7 cellular contexts compared by ENCODE assay signal in genomic region chr1:11925196-11925937, GRCh38. TPM values are rescaled to one million over a fixed set of nuclear protein-coding genes. Genes with fewer than 3 reads are reported as not detected.
A peak's percentile ranks its signal among the peaks of the same experiment; 100 is the strongest.
DNase-seq lines count a peak whose midpoint lies in the region; ATAC-seq, FAIRE-seq and TF ChIP-seq lines count a peak whose summit lies in the region.
"Not testable (repeated sequence)": the region's sequence is repeated elsewhere in the genome, so short reads cannot be mapped to it uniquely, and the experiment has no call there.

No MANE protein-coding gene starts in this region.

- H4K91ac ChIP-seq in H1 (replicated peaks; ENCODE audit: insufficient read length, low read length) = not testable (repeated sequence)

- H3K27ac Mint-ChIP-seq in activated T-cell treated with anti-CD3 and anti-CD28 coated beads, Interleukin-2, amount 50 U/mL, for 24 hours = peak overlapping the region; percentile 88
- H3K27ac Mint-ChIP-seq in progenitor cell of endocrine pancreas = not testable (repeated sequence)

- H2BK120ac ChIP-seq in H1 (replicated peaks; ENCODE audit: low read depth, low read length) = not testable (repeated sequence)

- H3K9ac ChIP-seq in H1 (replicated peaks in 1 of 4; ENCODE audit: extremely low read depth in 1 of 4, low read depth in 3 of 4, low read length in 3 of 4) = peak overlapping the region in 2 of 4 experiments; percentile 51 to 59; a peak in 3 of 7 replicates

- H3K4me3 ChIP-seq in MG63 = peak overlapping the region; percentile 52
- H3K4me3 ChIP-seq in H1 (ENCODE audit: extremely low read depth in 1 of 4, insufficient read depth in 2 of 4, low read depth in 3 of 4, low read length in 4 of 4) = peak overlapping the region; percentile 45 to 53 (median 48)

- H3K36me3 ChIP-seq in MG63 (peaks cover 30% of the 10 kb centered on the region), H1 (ENCODE audit: control insufficient read depth in 2 of 4, insufficient read depth in 4 of 4, low read length in 3 of 4) (peaks cover 5 to 18% (median 14%) of the 10 kb centered on the region in 4 experiments; a peak in 5 of 8 replicates)

- H3K4me1 Mint-ChIP-seq in activated T-cell treated with anti-CD3 and anti-CD28 coated beads, Interleukin-2, amount 50 U/mL, for 24 hours (ENCODE audit: low read depth) = peaks cover 38% of the 10 kb centered on the region
- peaks cover 14% of the 10 kb centered on the region for H3K4me1 Mint-ChIP-seq in progenitor cell of endocrine pancreas (ENCODE audit: low read depth)

- not testable (repeated sequence) for H2BK20ac ChIP-seq in H1 (ENCODE audit: low read length)

- not testable (repeated sequence) for H3K27ac ChIP-seq in H1 (ENCODE audit: low read depth, low read length)

- FAIRE-seq in H1 (lab: Jason Lieb, UNC) = not testable (repeated sequence)

- H2BK12ac ChIP-seq in H1 (ENCODE audit: low read depth, low read length) = not testable (repeated sequence)

- peak; percentile 7 for ATAC-seq in GM18520 (IDR thresholded peaks at IDR 0.05; ENCODE audit: unreplicated experiment)
- ATAC-seq in HG02759 (IDR thresholded peaks at IDR 0.05; ENCODE audit: unreplicated experiment) = peak; percentile 20
- ATAC-seq in left lobe of liver = peak; percentile 66

- not testable (repeated sequence) for H3K27me3 Mint-ChIP-seq in activated T-cell treated with anti-CD3 and anti-CD28 coated beads, Interleukin-2, amount 50 U/mL, for 24 hours; progenitor cell of endocrine pancreas

- H3K4me1 ChIP-seq in H1 (replicated peaks in 1 of 4; ENCODE audit: control insufficient read depth in 3 of 4, insufficient read depth in 4 of 4, low read length in 3 of 4) = not testable (repeated sequence)

- H3K9me3 Mint-ChIP-seq in activated T-cell treated with anti-CD3 and anti-CD28 coated beads, Interleukin-2, amount 50 U/mL, for 24 hours; progenitor cell of endocrine pancreas (ENCODE audit: low read depth): not testable (repeated sequence)

- not testable (repeated sequence) for H3K23ac ChIP-seq in H1 (ENCODE audit: insufficient read length)

- not testable (repeated sequence) for DNase-seq in MG63; H1 (ENCODE audit: low read depth in 1 of 2, low spot score in 2 of 2); left lobe of liver (ENCODE audit: low spot score); progenitor cell of endocrine pancreas (ENCODE audit: low spot score, unreplicated experiment)
- peak; percentile 43 for DNase-seq in activated T-cell treated with anti-CD3 and anti-CD28 coated beads, Interleukin-2, amount 50 U/mL, for 24 hours

- not testable (repeated sequence) for H3K9me3 ChIP-seq in MG63; H1 (ENCODE audit: insufficient read depth in 2 of 2, low read depth in 1 of 2, low read length in 1 of 2)

- not testable (repeated sequence) for H3K27me3 ChIP-seq in MG63; H1 (replicated peaks in 1 of 4; ENCODE audit: control insufficient read depth in 3 of 4, extremely low read depth in 1 of 4, insufficient read depth in 3 of 4, low read length in 3 of 4)

- H3K4ac ChIP-seq in H1 (replicated peaks; ENCODE audit: insufficient read length, low read depth, low read length) = not testable (repeated sequence)

- H3K23me2 ChIP-seq in H1 (ENCODE audit: low read depth, low read length) = not testable (repeated sequence)

- CTCF ChIA-PET in H1 (lab: Charles Lee; ENCODE audit: partially characterized antibody) = interaction anchor here (0.9 kb wide), 1 partner anchor 41 kb away, joined by 3 read pairs; no protein-coding TSS in a partner anchor

- not testable (repeated sequence) for H3K14ac ChIP-seq in H1 (ENCODE audit: insufficient read length)

- H3K18ac ChIP-seq in H1 (ENCODE audit: extremely low read depth, low read length) = not testable (repeated sequence)

- peaks cover 14% of the 10 kb centered on the region for H3K79me1 ChIP-seq in H1 (ENCODE audit: low read depth, low read length)

- not testable (repeated sequence) for TF ChIP-seq POLR2A in H1 (IDR thresholded peaks at IDR 0.05; ENCODE audit: control extremely low read depth in 1 of 2, low read depth in 2 of 2, low read length in 2 of 2)

- peaks cover 42% of the 10 kb centered on the region for H3K36me3 Mint-ChIP-seq in activated T-cell treated with anti-CD3 and anti-CD28 coated beads, Interleukin-2, amount 50 U/mL, for 24 hours (ENCODE audit: low read depth)
- H3K36me3 Mint-ChIP-seq in progenitor cell of endocrine pancreas (ENCODE audit: insufficient read depth) = not testable (repeated sequence)

- H2BK15ac ChIP-seq in H1 (ENCODE audit: low read length) = not testable (repeated sequence)

- not testable (repeated sequence) for H2AFZ ChIP-seq in H1 (ENCODE audit: low read length)

- POLR2A ChIA-PET in H1 (lab: Charles Lee; ENCODE audit: partially characterized antibody) = interaction anchor here (1.2 to 2.2 kb wide), 5 partner anchors 10 to 97 kb away, joined by 3 to 56 read pairs (median 6); partner anchors contain the start of genes MFN2 and PLOD1

- H3K79me2 ChIP-seq in H1 (ENCODE audit: control insufficient read depth in 1 of 2, insufficient read depth in 2 of 2, low read length in 2 of 2) = peaks cover 4 to 23% of the 10 kb centered on the region in 2 experiments; a peak in 3 of 4 replicates

- not testable (repeated sequence) for H2AK5ac ChIP-seq in H1 (ENCODE audit: low read depth, low read length)

- H4K20me1 ChIP-seq in H1 (replicated peaks in 1 of 2; ENCODE audit: control insufficient read depth in 1 of 2, insufficient read depth in 2 of 2, low read length in 2 of 2) = peaks cover 6 to 16% of the 10 kb centered on the region in 2 experiments

- TF ChIP-seq CTCF in H1 (IDR thresholded peaks at IDR 0.05; ENCODE audit: control extremely low read depth in 1 of 3, insufficient read depth in 1 of 3, low read depth in 1 of 3, low read length in 3 of 3); progenitor cell of endocrine pancreas (IDR thresholded peaks at IDR 0.05; ENCODE audit: unreplicated experiment): not testable (repeated sequence)

- H4K8ac ChIP-seq in H1 (ENCODE audit: extremely low read depth, insufficient read depth, low read length) = not testable (repeated sequence)

- H4K5ac ChIP-seq in H1 (ENCODE audit: insufficient read length, low read depth, low read length) = not testable (repeated sequence)

- peak overlapping the region; percentile 85 for H3K4me3 Mint-ChIP-seq in activated T-cell treated with anti-CD3 and anti-CD28 coated beads, Interleukin-2, amount 50 U/mL, for 24 hours
- peak overlapping the region; percentile 81 for H3K4me3 Mint-ChIP-seq in progenitor cell of endocrine pancreas (ENCODE audit: low read depth)

- TF ChIP-seq EP300 in H1 (IDR thresholded peaks at IDR 0.05; ENCODE audit: borderline replicate concordance in 1 of 2, low read depth in 2 of 2, low read length in 2 of 2) = not testable (repeated sequence)

- 21% methylated on average over 24 of the region's 54 CpGs; no CpG with 5 or more reads in 1 of the 2 experiments for WGBS in H1 (ENCODE audit: extremely low coverage in 1 of 2, insufficient coverage in 1 of 2, insufficient read length in 1 of 2, insufficient replicate concordance in 2 of 2, low coverage in 1 of 2, low lambda C conversion rate in 2 of 2, missing lambda C conversion rate in 1 of 2), 2 experiments

- H3K56ac ChIP-seq in H1 (replicated peaks; ENCODE audit: insufficient read length, low read depth, low read length) = not testable (repeated sequence)

- not testable (repeated sequence) for TF ChIP-seq RAD21 in H1 (IDR thresholded peaks at IDR 0.05 in 1 of 2, conservative IDR thresholded peaks at IDR 0.05 in 1 of 2; ENCODE audit: low read depth in 2 of 2, low read length in 2 of 2)

- not testable (repeated sequence) for H2BK5ac ChIP-seq in H1 (ENCODE audit: low read depth, low read length)

- peak overlapping the region; percentile 73 to 79 for H3K4me2 ChIP-seq in H1 (ENCODE audit: insufficient read depth in 1 of 2, low read depth in 2 of 2, low read length in 2 of 2)

RNA-seq across cellular contexts. Expression of gene KIAA2013, which starts 0.9 kb away (rescaled TPM):
- total RNA-seq in MG63 (2014; rRNA removed; shearing (Covaris generic); ENCODE audit: low replicate concordance) = 43.8 and 57.2 TPM in 2 replicates
- total RNA-seq in H1 (2021; fragmentation: NEBNext Ultra II Directional; extraction: Animal tissue kit (Norgen Biotek cat#: 25700)) = 37.9 and 38.8 TPM in 2 replicates
- polyA plus RNA-seq in H1 (2011; rRNA removed) = 114 and 120 TPM in 2 replicates
- polyA plus RNA-seq in H1 (2011; cell fraction: cytosol; rRNA removed) = 76.1 TPM
- polyA plus RNA-seq in H1 (2011; cell fraction: nucleus; rRNA removed) = 74.5 TPM
- 19.4 to 35.8 TPM (median 34.2 TPM) in 4 replicates for polyA plus RNA-seq in H1 (2012, experiment 1 of 2)
- 38.0 TPM for polyA plus RNA-seq in H1 (2012, experiment 2 of 2)
- 43.1 TPM for polyA plus RNA-seq in H1 (2013, experiment 1 of 2)
- polyA plus RNA-seq in H1 (2013, experiment 2 of 2) = 43.5 TPM
- polyA minus RNA-seq in H1 (2011; rRNA and poly(A)+ RNA removed) = 28.4 and 31.5 TPM in 2 replicates
- polyA minus RNA-seq in H1 (2011; cell fraction: cytosol; rRNA and poly(A)+ RNA removed) = 36.6 TPM
- 25.4 TPM for polyA minus RNA-seq in H1 (2011; cell fraction: nucleus; rRNA and poly(A)+ RNA removed)
- total RNA-seq in left lobe of liver (50.9 TPM), progenitor cell of endocrine pancreas (36.6 and 37.5 TPM in 2 replicates)

RNA-seq across cellular contexts. Expression of gene PLOD1, which starts 9.2 kb away (rescaled TPM):
- 124 and 169 TPM in 2 replicates for total RNA-seq in MG63 (2014; rRNA removed; shearing (Covaris generic); ENCODE audit: low replicate concordance)
- total RNA-seq in H1 (2021; fragmentation: NEBNext Ultra II Directional; extraction: Animal tissue kit (Norgen Biotek cat#: 25700)) = 44.9 and 53.4 TPM in 2 replicates
- 51.8 and 68.5 TPM in 2 replicates for polyA plus RNA-seq in H1 (2011; rRNA removed)
- polyA plus RNA-seq in H1 (2011; cell fraction: cytosol; rRNA removed) = 54.5 TPM
- polyA plus RNA-seq in H1 (2011; cell fraction: nucleus; rRNA removed) = 96.5 TPM
- polyA plus RNA-seq in H1 (2012, experiment 1 of 2) = 46.1 to 58.1 TPM (median 50.2 TPM) in 4 replicates
- 47.5 TPM for polyA plus RNA-seq in H1 (2012, experiment 2 of 2)
- 89.8 TPM for polyA plus RNA-seq in H1 (2013, experiment 1 of 2)
- polyA plus RNA-seq in H1 (2013, experiment 2 of 2) = 82.9 TPM
- polyA minus RNA-seq in H1 (2011; rRNA and poly(A)+ RNA removed) = 45.0 and 47.6 TPM in 2 replicates
- 55.1 TPM for polyA minus RNA-seq in H1 (2011; cell fraction: cytosol; rRNA and poly(A)+ RNA removed)
- 24.3 TPM for polyA minus RNA-seq in H1 (2011; cell fraction: nucleus; rRNA and poly(A)+ RNA removed)
- total RNA-seq in left lobe of liver = 70.8 TPM
- 76.1 and 80.7 TPM in 2 replicates for total RNA-seq in progenitor cell of endocrine pancreas

RNA-seq across cellular contexts. Expression of gene MFN2, which starts 54.9 kb away (rescaled TPM):
- 25.2 and 43.7 TPM in 2 replicates for total RNA-seq in MG63 (2014; rRNA removed; shearing (Covaris generic); ENCODE audit: low replicate concordance)
- total RNA-seq in H1 (2021; fragmentation: NEBNext Ultra II Directional; extraction: Animal tissue kit (Norgen Biotek cat#: 25700)) = 58.2 and 62.5 TPM in 2 replicates
- 34.0 and 42.0 TPM in 2 replicates for polyA plus RNA-seq in H1 (2011; rRNA removed)
- 45.9 TPM for polyA plus RNA-seq in H1 (2011; cell fraction: cytosol; rRNA removed)
- 63.9 TPM for polyA plus RNA-seq in H1 (2011; cell fraction: nucleus; rRNA removed)
- polyA plus RNA-seq in H1 (2012, experiment 1 of 2) = 45.7 to 57.9 TPM (median 51.8 TPM) in 4 replicates
- polyA plus RNA-seq in H1 (2012, experiment 2 of 2) = 28.5 TPM
- polyA plus RNA-seq in H1 (2013, experiment 1 of 2) = 28.3 TPM
- polyA plus RNA-seq in H1 (2013, experiment 2 of 2) = 25.5 TPM
- 63.6 and 69.2 TPM in 2 replicates for polyA minus RNA-seq in H1 (2011; rRNA and poly(A)+ RNA removed)
- 28.5 TPM for polyA minus RNA-seq in H1 (2011; cell fraction: cytosol; rRNA and poly(A)+ RNA removed)
- polyA minus RNA-seq in H1 (2011; cell fraction: nucleus; rRNA and poly(A)+ RNA removed) = 23.9 TPM
- total RNA-seq in left lobe of liver (45.0 TPM), progenitor cell of endocrine pancreas (50.6 and 55.8 TPM in 2 replicates)

Comparison
In these comparisons a context has a peak if more than half of its experiments do, and no peak if none do; other contexts are left out.
1. ATAC-seq: peak in every context shown above with its lines; median percentile 66 in left lobe of liver; 20 in HG02759; 7 in GM18520.